24 cellular contexts compared by ENCODE assay signal in the genomic region with DNA sequence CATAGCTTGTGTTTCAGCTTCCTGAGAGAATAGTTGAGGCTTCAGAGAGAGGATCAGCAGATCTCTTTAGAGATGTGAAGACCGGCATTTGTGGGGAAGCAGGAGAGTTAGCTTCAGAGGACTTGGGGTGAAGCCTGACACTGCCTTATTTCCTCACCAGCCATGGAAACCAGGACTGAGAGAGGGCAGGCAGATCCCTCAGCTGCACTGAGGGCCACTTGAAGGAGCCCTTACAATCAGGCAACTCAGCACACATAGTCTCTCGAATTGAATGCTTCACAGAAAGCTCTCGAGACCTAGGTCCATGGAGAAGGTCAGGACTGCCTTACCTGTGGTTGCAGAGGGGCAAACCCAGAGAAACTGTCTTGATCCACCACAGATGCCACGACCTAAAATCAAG. TPM values are rescaled to one million over a fixed set of nuclear protein-coding genes. Genes with fewer than 3 reads are reported as not detected.
DNase-seq lines count a peak whose midpoint lies in the region; ATAC-seq and TF ChIP-seq lines count a peak whose summit lies in the region.
"Had no signal": no experiment of that assay in that cellular context is flagged by ENCODE, and none has a peak within 500 bp of the region (broad histone marks: within the 10 kb centered on the region; RNA-seq: fewer than 3 reads in every experiment).

No MANE protein-coding gene starts in this region.

- H3K36me3 ChIP-seq in RWPE2 (ENCODE audit: low read depth), result no peaks in the 10 kb centered on the region
- H3K36me3 ChIP-seq: Peyer's patch, SJSA1 had no signal

- no peaks in the 10 kb centered on the region for H3K9me3 ChIP-seq in RWPE2 (ENCODE audit: severe bottlenecking)
- H3K9me3 ChIP-seq: Peyer's patch, SJSA1 had no signal

- H3K9me3 Mint-ChIP-seq in activated CD4-positive, alpha-beta T cell treated with anti-CD3 and anti-CD28 coated beads, Interleukin-2, amount 10 ng/mL, durations not matched to agents 24 days and 14 days, result no peaks in the 10 kb centered on the region
- H3K9me3 Mint-ChIP-seq: IgD-negative memory B cell had no signal

- peak overlapping the region; percentile 9 for H3K27ac Mint-ChIP-seq in activated CD4-positive, alpha-beta T cell treated with anti-CD3 and anti-CD28 coated beads, Interleukin-2, amount 10 ng/mL, durations not matched to agents 24 days and 14 days

- ATAC-seq in RWPE2 (ENCODE audit: low read depth) (no peak), foreskin keratinocyte (no peak), GM18867 (IDR thresholded peaks at IDR 0.05; ENCODE audit: unreplicated experiment) (no peak), omental fat pad (ENCODE audit: low FRiP score) (no peak)
- ATAC-seq: Right ventricle myocardium inferior had no signal

- H3K4me3 Mint-ChIP-seq in activated CD4-positive, alpha-beta T cell treated with anti-CD3 and anti-CD28 coated beads, Interleukin-2, amount 10 ng/mL, durations not matched to agents 24 days and 14 days, result no peak overlapping the region

- intact Hi-C loops in activated CD4-positive, alpha-beta T cell treated with anti-CD3 and anti-CD28 coated beads, Interleukin-2, amount 10 ng/mL, durations not matched to agents 24 days and 14 days (cut with micrococcal nuclease), result no loop called here

- H3K27me3 ChIP-seq in RWPE2 (ENCODE audit: insufficient read depth, poor library complexity, severe bottlenecking), result no peaks in the 10 kb centered on the region
- H3K27me3 ChIP-seq in foreskin keratinocyte, result no peaks in the 10 kb centered on the region
- H3K27me3 ChIP-seq: Peyer's patch, SJSA1 had no signal

- TF ChIP-seq CTCF in RWPE2 (IDR thresholded peaks at IDR 0.05; ENCODE audit: poor library complexity, severe bottlenecking), result no peak
- no peak for TF ChIP-seq CTCF in foreskin keratinocyte (conservative IDR thresholded peaks at IDR 0.05)
- TF ChIP-seq CTCF in coronary artery (IDR thresholded peaks at IDR 0.05), result no peak
- no peak for TF ChIP-seq CTCF in omental fat pad (IDR thresholded peaks at IDR 0.05)

- H3K4me1 ChIP-seq in RWPE2 (ENCODE audit: insufficient read depth, poor library complexity, severe bottlenecking) (peaks cover 23% of the 10 kb centered on the region), foreskin keratinocyte (peaks cover 12% of the 10 kb centered on the region)

- H3K4me1 Mint-ChIP-seq in activated CD4-positive, alpha-beta T cell treated with anti-CD3 and anti-CD28 coated beads, Interleukin-2, amount 10 ng/mL, durations not matched to agents 24 days and 14 days, result peaks cover 19% of the 10 kb centered on the region

- H3K36me3 Mint-ChIP-seq in activated CD4-positive, alpha-beta T cell treated with anti-CD3 and anti-CD28 coated beads, Interleukin-2, amount 10 ng/mL, durations not matched to agents 24 days and 14 days (ENCODE audit: low read depth), result peaks cover 26% of the 10 kb centered on the region

- DNase-seq in activated CD4-positive, alpha-beta T cell treated with anti-CD3 and anti-CD28 coated beads, Interleukin-2, amount 10 ng/mL, durations not matched to agents 24 days and 14 days, result no peak
- DNase-seq in activated CD4-positive, alpha-beta T cell treated with anti-CD3 and anti-CD28 coated beads for 4 hours, result no peak
- DNase-seq in RWPE2 (ENCODE audit: low spot score) (no peak), foreskin keratinocyte (no peak), coronary artery (ENCODE audit: low spot score) (no peak), cerebellar cortex (ENCODE audit: low spot score) (no peak), omental fat pad (ENCODE audit: low spot score) (no peak)
- DNase-seq: AML-193; GOT3; HCEC 1CT; NCI-H1105; NCI-H146; NCI-H2029; NCI-H226; NCI-H510A treated with DMSO at 0.1 percent for 48 hours; NCI-H774; NK-92 treated with Interleukin-12 subunit alpha and Interleukin-12 subunit beta, amount 100 ng/mL, for 24 hours; Peyer's patch had no signal

- no peak overlapping the region for H3K4me3 ChIP-seq in RWPE2 (ENCODE audit: severe bottlenecking)
- no peak overlapping the region for H3K4me3 ChIP-seq in coronary artery
- H3K4me3 ChIP-seq: Peyer's patch, SJSA1 had no signal

- no peaks in the 10 kb centered on the region for H3K27me3 Mint-ChIP-seq in activated CD4-positive, alpha-beta T cell treated with anti-CD3 and anti-CD28 coated beads, Interleukin-2, amount 10 ng/mL, durations not matched to agents 24 days and 14 days
- H3K27me3 Mint-ChIP-seq: IgD-negative memory B cell had no signal

- peak overlapping the region; percentile 75 for H3K27ac ChIP-seq in RWPE2 (ENCODE audit: poor library complexity, severe bottlenecking)
- H3K27ac ChIP-seq in foreskin keratinocyte, result peak overlapping the region; percentile 33
- H3K27ac ChIP-seq in coronary artery, result no peak overlapping the region
- H3K27ac ChIP-seq: 22Rv1, C4-2B, Peyer's patch, SJSA1 had no signal

RNA-seq across cellular contexts. Expression of gene NCF2, which starts 19.8 kb away (rescaled TPM):
- 5.3 and 6.2 TPM in 2 replicates for total RNA-seq in activated CD4-positive, alpha-beta T cell treated with anti-CD3 and anti-CD28 coated beads, Interleukin-2, amount 10 ng/mL, durations not matched to agents 24 days and 14 days
- 2.3 and 4.7 TPM in 2 replicates for total RNA-seq in foreskin keratinocyte
- polyA plus RNA-seq in foreskin keratinocyte, result 1.7 and 3.5 TPM in 2 replicates
- 10 to 100 TPM; 20.4 to 85.0 (median 44.4) TPM for total RNA-seq in omental fat pad

Comparison
In these comparisons a context has a peak if more than half of its experiments do, and no peak if none do; other contexts are left out.
1. H3K27ac ChIP-seq: peak in RWPE2 (single experiment) and foreskin keratinocyte (single experiment); none in coronary artery (0 of 2).